Comparison of ENCODE assay signal across 27 cellular contexts in genomic region chr12:6816598-6816997, GRCh38. TPM values are rescaled to one million over a fixed set of nuclear protein-coding genes. Genes with fewer than 3 reads are reported as not detected.
DNase-seq lines count a peak whose midpoint lies in the region; ATAC-seq, FAIRE-seq and TF ChIP-seq lines count a peak whose summit lies in the region.
"Had no signal": no experiment of that assay in that cellular context is flagged by ENCODE, and none has a peak within 500 bp of the region (broad histone marks: within the 10 kb centered on the region; RNA-seq: fewer than 3 reads in every experiment).

No MANE protein-coding gene starts in this region.

- no peak for ATAC-seq in stimulated activated naive B cell treated with anti-CD40 and anti-IgM and Interleukin-4, amounts not matched to agents 10 μg/mL and 1 μg/mL and 100 μg/mL, for 72 hours (replicated peaks)
- ATAC-seq: HCT116 had no signal

- no peak for TF ChIP-seq CTCF in HEK293 (tag by site-specific recombination; IDR thresholded peaks at IDR 0.05)
- TF ChIP-seq CTCF in bronchial epithelial cell (IDR thresholded peaks at IDR 0.05; ENCODE audit: insufficient read depth, low read length, severe bottlenecking) = no peak
- no peak for TF ChIP-seq CTCF in neural progenitor cell (IDR thresholded peaks at IDR 0.05)
- TF ChIP-seq CTCF in MCF 10A (IDR thresholded peaks at IDR 0.05; ENCODE audit: unreplicated experiment) = no peak

- no peaks in the 10 kb centered on the region for H3K79me2 ChIP-seq in neural progenitor cell (ENCODE audit: low read depth)

- POLR2A ChIA-PET in HEK293 (lab: Yijun Ruan, JAX) (interaction anchor here (1.2 kb wide), 1 partner anchor 203 kb away, joined by 3 read pairs; no protein-coding TSS in a partner anchor), MCF 10A (lab: Yijun Ruan, JAX) (interaction anchor here (0.6 kb wide), 1 partner anchor 249 kb away, joined by 3 read pairs; the partner anchor contains the start of gene NOP2)

- H3K36me3 Mint-ChIP-seq in neural progenitor cell (no peaks in the 10 kb centered on the region), MCF 10A (ENCODE audit: insufficient read depth, unreplicated experiment) (no peaks in the 10 kb centered on the region)
- H3K36me3 Mint-ChIP-seq in activated T-helper 2 cell treated with anti-CD3 and anti-CD28 coated beads, Interferon-gamma antibody, Interleukin-2, Interleukin-4, amounts not matched to agents 10 μg/mL and 5 μg/mL and 100 μg/mL, durations not matched to agents 14 hours and 24 hours and 36 hours (ENCODE audit: low read depth) = peaks cover 77% of the 10 kb centered on the region
- H3K36me3 Mint-ChIP-seq in stimulated activated naive B cell treated with anti-CD40 and anti-IgM and Interleukin-4, amounts not matched to agents 10 μg/mL and 1 μg/mL and 100 μg/mL, for 72 hours = peaks cover 0 to 1% of the 10 kb centered on the region in 2 donors
- H3K36me3 Mint-ChIP-seq: CD8-positive, alpha-beta memory T cell had no signal

- intact Hi-C loops in MCF 10A (cut with micrococcal nuclease) = no loop called here
- intact Hi-C loops in activated T-helper 2 cell treated with anti-CD3 and anti-CD28 coated beads, Interferon-gamma antibody, Interleukin-2, Interleukin-4, amounts not matched to agents 10 μg/mL and 5 μg/mL and 100 μg/mL, durations not matched to agents 14 hours and 24 hours and 36 hours (cut with micrococcal nuclease) = no loop called here

- peaks cover 43% of the 10 kb centered on the region for H3K4me1 Mint-ChIP-seq in neural progenitor cell
- no peaks in the 10 kb centered on the region for H3K4me1 Mint-ChIP-seq in MCF 10A (ENCODE audit: insufficient read depth, unreplicated experiment)
- peaks cover 9% of the 10 kb centered on the region for H3K4me1 Mint-ChIP-seq in activated T-helper 2 cell treated with anti-CD3 and anti-CD28 coated beads, Interferon-gamma antibody, Interleukin-2, Interleukin-4, amounts not matched to agents 10 μg/mL and 5 μg/mL and 100 μg/mL, durations not matched to agents 14 hours and 24 hours and 36 hours (ENCODE audit: low read depth)
- H3K4me1 Mint-ChIP-seq in stimulated activated naive B cell treated with anti-CD40 and anti-IgM and Interleukin-4, amounts not matched to agents 10 μg/mL and 1 μg/mL and 100 μg/mL, for 72 hours = peaks cover 13 to 18% of the 10 kb centered on the region in 2 donors

- no peak overlapping the region for H3K4me3 ChIP-seq in HEK293 (ENCODE audit: low read depth, low read length)
- no peak overlapping the region for H3K4me3 ChIP-seq in bronchial epithelial cell (ENCODE audit: low read depth, low read length)
- H3K4me3 ChIP-seq in neural progenitor cell = no peak overlapping the region
- H3K4me3 ChIP-seq: PC-9 had no signal

- H3K9me3 Mint-ChIP-seq in neural progenitor cell (no peaks in the 10 kb centered on the region), MCF 10A (ENCODE audit: unreplicated experiment) (no peaks in the 10 kb centered on the region)
- H3K9me3 Mint-ChIP-seq in activated T-helper 2 cell treated with anti-CD3 and anti-CD28 coated beads, Interferon-gamma antibody, Interleukin-2, Interleukin-4, amounts not matched to agents 10 μg/mL and 5 μg/mL and 100 μg/mL, durations not matched to agents 14 hours and 24 hours and 36 hours = no peaks in the 10 kb centered on the region
- no peaks in the 10 kb centered on the region for H3K9me3 Mint-ChIP-seq in stimulated activated naive B cell treated with anti-CD40 and anti-IgM and Interleukin-4, amounts not matched to agents 10 μg/mL and 1 μg/mL and 100 μg/mL, for 72 hours
- H3K9me3 Mint-ChIP-seq: CD8-positive, alpha-beta memory T cell had no signal

- H3K27me3 ChIP-seq in bronchial epithelial cell (ENCODE audit: control insufficient read depth, insufficient read depth, low read length) (peaks cover 6% of the 10 kb centered on the region), neural progenitor cell (no peaks in the 10 kb centered on the region)

- H3K4me1 ChIP-seq in HEK293 (ENCODE audit: control insufficient read depth, insufficient read depth, low read length) (peaks cover 6% of the 10 kb centered on the region; the same call in 1 of the 2 replicates), neural progenitor cell (peaks cover 34% of the 10 kb centered on the region)

- no peaks in the 10 kb centered on the region for H4K20me1 ChIP-seq in neural progenitor cell (ENCODE audit: low read depth)

- peak; percentile 36 for FAIRE-seq in bronchial epithelial cell (lab: Jason Lieb, UNC)
- FAIRE-seq: GM12892 had no signal

- peaks cover 34% of the 10 kb centered on the region for H3F3A ChIP-seq in neural progenitor cell (ENCODE audit: low read depth)

- H3K27ac Mint-ChIP-seq in neural progenitor cell = no peak overlapping the region
- no peak overlapping the region for H3K27ac Mint-ChIP-seq in MCF 10A (ENCODE audit: low read depth, unreplicated experiment)
- H3K27ac Mint-ChIP-seq in activated T-helper 2 cell treated with anti-CD3 and anti-CD28 coated beads, Interferon-gamma antibody, Interleukin-2, Interleukin-4, amounts not matched to agents 10 μg/mL and 5 μg/mL and 100 μg/mL, durations not matched to agents 14 hours and 24 hours and 36 hours = no peak overlapping the region
- H3K27ac Mint-ChIP-seq in stimulated activated naive B cell treated with anti-CD40 and anti-IgM and Interleukin-4, amounts not matched to agents 10 μg/mL and 1 μg/mL and 100 μg/mL, for 72 hours = no peak overlapping the region
- H3K27ac Mint-ChIP-seq: B cell had no signal

- H3K27me3 Mint-ChIP-seq in neural progenitor cell (ENCODE audit: insufficient read depth, low read depth) (peaks cover 12% of the 10 kb centered on the region), MCF 10A (ENCODE audit: insufficient read depth, unreplicated experiment) (peaks cover 39% of the 10 kb centered on the region)
- no peaks in the 10 kb centered on the region for H3K27me3 Mint-ChIP-seq in activated T-helper 2 cell treated with anti-CD3 and anti-CD28 coated beads, Interferon-gamma antibody, Interleukin-2, Interleukin-4, amounts not matched to agents 10 μg/mL and 5 μg/mL and 100 μg/mL, durations not matched to agents 14 hours and 24 hours and 36 hours (ENCODE audit: low read depth)
- H3K27me3 Mint-ChIP-seq in stimulated activated naive B cell treated with anti-CD40 and anti-IgM and Interleukin-4, amounts not matched to agents 10 μg/mL and 1 μg/mL and 100 μg/mL, for 72 hours = peaks cover 35 to 62% of the 10 kb centered on the region in 2 donors

- H3K27ac ChIP-seq in HEK293 (ENCODE audit: extremely low read depth, low read depth, low read length) (no peak overlapping the region), neural progenitor cell (no peak overlapping the region)
- H3K27ac ChIP-seq: PC-9 had no signal

- no peak overlapping the region for H3K4me2 ChIP-seq in neural progenitor cell
- H3K4me2 ChIP-seq: PC-9 had no signal

- H3K9me3 ChIP-seq in HEK293 (ENCODE audit: control insufficient read depth, insufficient read depth, low read depth, low read length) = no peaks in the 10 kb centered on the region
- no peaks in the 10 kb centered on the region for H3K9me3 ChIP-seq in neural progenitor cell (ENCODE audit: low read depth)

- CTCF ChIA-PET in HEK293 (lab: Yijun Ruan, JAX) (no interaction called here), MCF 10A (lab: Yijun Ruan, JAX) (interaction anchor here (1.6 to 1.7 kb wide), 2 partner anchors 9 to 63 kb away, joined by 7 to 8 read pairs; partner anchors contain the start of gene MLF2)

- H3K4me3 Mint-ChIP-seq in neural progenitor cell (peak overlapping the region; percentile 67), MCF 10A (ENCODE audit: unreplicated experiment) (no peak overlapping the region)
- H3K4me3 Mint-ChIP-seq in activated T-helper 2 cell treated with anti-CD3 and anti-CD28 coated beads, Interferon-gamma antibody, Interleukin-2, Interleukin-4, amounts not matched to agents 10 μg/mL and 5 μg/mL and 100 μg/mL, durations not matched to agents 14 hours and 24 hours and 36 hours (ENCODE audit: low read depth) = no peak overlapping the region
- no peak overlapping the region for H3K4me3 Mint-ChIP-seq in stimulated activated naive B cell treated with anti-CD40 and anti-IgM and Interleukin-4, amounts not matched to agents 10 μg/mL and 1 μg/mL and 100 μg/mL, for 72 hours
- H3K4me3 Mint-ChIP-seq: B cell; CD14-positive monocyte; CD8-positive, alpha-beta memory T cell had no signal

- DNase-seq in RPMI8226 (peak; percentile 1), bronchial epithelial cell (ENCODE audit: low read depth) (no peak), neural progenitor cell (ENCODE audit: low spot score) (no peak), MCF 10A (ENCODE audit: unreplicated experiment) (no peak)
- no peak for DNase-seq in activated T-helper 2 cell treated with anti-CD3 and anti-CD28 coated beads, Interferon-gamma antibody, Interleukin-2, Interleukin-4, amounts not matched to agents 10 μg/mL and 5 μg/mL and 100 μg/mL, durations not matched to agents 14 hours and 24 hours and 36 hours (ENCODE audit: low spot score)
- DNase-seq in stimulated activated naive B cell treated with anti-CD40 and anti-IgM and Interleukin-4, amounts not matched to agents 10 μg/mL and 1 μg/mL and 100 μg/mL, for 72 hours = no peak
- DNase-seq: Calu3; CD8-positive, alpha-beta memory T cell; DMS153; DND-41; NCI-H1105; NCI-H1436 treated with DMSO at 0.1 percent for 48 hours; NCI-H1930; NCI-H2107; NCI-H524 treated with DMSO at 0.1 percent for 48 hours; NCI-H82; NK-92 treated with Interleukin-12 subunit alpha and Interleukin-12 subunit beta, amount 100 ng/mL, for 24 hours; PC-9; SHP77; SW 1271 had no signal

- H3K36me3 ChIP-seq in HEK293 (ENCODE audit: control insufficient read depth in 2 of 2, insufficient read depth in 1 of 2, low read length in 2 of 2) (no peaks in the 10 kb centered on the region), bronchial epithelial cell (ENCODE audit: control insufficient read depth, insufficient read depth, low read length) (no peaks in the 10 kb centered on the region), neural progenitor cell (no peaks in the 10 kb centered on the region)

- no peak overlapping the region for H3K9ac ChIP-seq in neural progenitor cell

- no TSS peak for BruUV-seq in MCF 10A (replicated peaks; lab: Mats Ljungman, UMichigan)

- no peak overlapping the region for H2AFZ ChIP-seq in neural progenitor cell (replicated peaks)
- H2AFZ ChIP-seq: PC-9 had no signal

RNA-seq across cellular contexts. Expression of gene GPR162, which starts 5.0 kb away (rescaled TPM):
- total RNA-seq in bronchial epithelial cell (not detected in 2 replicates), neural progenitor cell (ENCODE audit: low replicate concordance) (10.0 and 27.6 TPM in 2 replicates), MCF 10A (2022) (not detected in 2 replicates)
- 0.11 and 0.30 TPM in 2 replicates for total RNA-seq in activated T-helper 2 cell treated with anti-CD3 and anti-CD28 coated beads, Interferon-gamma antibody, Interleukin-2, Interleukin-4, amounts not matched to agents 10 μg/mL and 5 μg/mL and 100 μg/mL, durations not matched to agents 14 hours and 24 hours and 36 hours
- total RNA-seq: B cell, Calu3, HT-29 had no signal

RNA-seq across cellular contexts. Expression of gene P3H3, which starts 11.6 kb away (rescaled TPM):
- total RNA-seq in bronchial epithelial cell = 11.3 and 20.0 TPM in 2 replicates
- total RNA-seq in neural progenitor cell (ENCODE audit: low replicate concordance) = 14.1 and 52.6 TPM in 2 replicates
- total RNA-seq in MCF 10A (2022) = 0.47 and 1.3 TPM in 2 replicates
- total RNA-seq in activated T-helper 2 cell treated with anti-CD3 and anti-CD28 coated beads, Interferon-gamma antibody, Interleukin-2, Interleukin-4, amounts not matched to agents 10 μg/mL and 5 μg/mL and 100 μg/mL, durations not matched to agents 14 hours and 24 hours and 36 hours = 5.2 and 5.3 TPM in 2 replicates
- total RNA-seq: B cell had no signal

RNA-seq across cellular contexts. Expression of gene GNB3, which starts 24.1 kb away (rescaled TPM):
- total RNA-seq in bronchial epithelial cell = 0.38 and 0.53 TPM in 2 replicates
- total RNA-seq in neural progenitor cell (ENCODE audit: low replicate concordance) = 2.7 and 7.6 TPM in 2 replicates
- 0.47 TPM in 1 of 2 replicates, not detected in the other for total RNA-seq in MCF 10A (2022)
- total RNA-seq in activated T-helper 2 cell treated with anti-CD3 and anti-CD28 coated beads, Interferon-gamma antibody, Interleukin-2, Interleukin-4, amounts not matched to agents 10 μg/mL and 5 μg/mL and 100 μg/mL, durations not matched to agents 14 hours and 24 hours and 36 hours = 1.2 and 1.3 TPM in 2 replicates
- total RNA-seq: Calu3, PC-9 had no signal

RNA-seq across cellular contexts. Expression of gene CD4, which starts 27.3 kb away (rescaled TPM):
- not detected in 2 replicates for total RNA-seq in bronchial epithelial cell
- total RNA-seq in neural progenitor cell (ENCODE audit: low replicate concordance) = 2.0 and 2.5 TPM in 2 replicates
- not detected in 2 replicates for total RNA-seq in MCF 10A (2022)
- total RNA-seq in activated T-helper 2 cell treated with anti-CD3 and anti-CD28 coated beads, Interferon-gamma antibody, Interleukin-2, Interleukin-4, amounts not matched to agents 10 μg/mL and 5 μg/mL and 100 μg/mL, durations not matched to agents 14 hours and 24 hours and 36 hours = 354 and 368 TPM in 2 replicates
- total RNA-seq: A673, Calu3 had no signal

RNA-seq across cellular contexts. Expression of gene CDCA3, which starts 34.5 kb away (rescaled TPM):
- total RNA-seq in bronchial epithelial cell (0.26 and 0.51 TPM in 2 replicates), neural progenitor cell (ENCODE audit: low replicate concordance) (62.1 and 73.5 TPM in 2 replicates), MCF 10A (2022) (11.7 and 25.5 TPM in 2 replicates)
- 41.6 and 42.1 TPM in 2 replicates for total RNA-seq in activated T-helper 2 cell treated with anti-CD3 and anti-CD28 coated beads, Interferon-gamma antibody, Interleukin-2, Interleukin-4, amounts not matched to agents 10 μg/mL and 5 μg/mL and 100 μg/mL, durations not matched to agents 14 hours and 24 hours and 36 hours
